Comparison of ENCODE assay signal across 10 cellular contexts in genomic region chr7:30750574-30751256, GRCh38. TPM values are rescaled to one million over a fixed set of nuclear protein-coding genes. Genes with fewer than 3 reads are reported as not detected.
DNase-seq lines count a peak whose midpoint lies in the region; ATAC-seq and TF ChIP-seq lines count a peak whose summit lies in the region.
"Had no signal": no experiment of that assay in that cellular context is flagged by ENCODE, and none has a peak within 500 bp of the region (broad histone marks: within the 10 kb centered on the region; RNA-seq: fewer than 3 reads in every experiment).

No MANE protein-coding gene starts in this region.

- peak overlapping the region; percentile 54 for H3K4me2 ChIP-seq in smooth muscle cell

- H4K20me1 ChIP-seq in smooth muscle cell (ENCODE audit: low read depth), result no peaks in the 10 kb centered on the region

- no peak overlapping the region for H2AFZ ChIP-seq in smooth muscle cell (ENCODE audit: low read depth)

- WGBS in smooth muscle cell (ENCODE audit: low lambda C conversion rate), result 34% methylated on average over 11 of the region's 11 CpGs

- no peak for ATAC-seq in HG03108 (IDR thresholded peaks at IDR 0.05; ENCODE audit: unreplicated experiment)

- no peak overlapping the region for H3K4me3 ChIP-seq in smooth muscle cell

- peak; percentile 88 for DNase-seq in GM04504 (ENCODE audit: low read depth)
- DNase-seq in brain pericyte (ENCODE audit: low read depth, low spot score), result peak; percentile 55
- DNase-seq in iris pigment epithelial cell (ENCODE audit: low read depth), result peak; percentile 82
- peak; percentile 12 for DNase-seq in smooth muscle cell (lab: John Stamatoyannopoulos, UW; ENCODE audit: unreplicated experiment)
- no peak for DNase-seq in DMS79 treated with DMSO at 0.1 percent for 48 hours (lab: John Stamatoyannopoulos, UW)
- DNase-seq in NCI-H1417 (lab: John Stamatoyannopoulos, UW), result no peak
- no peak for DNase-seq in LoVo (ENCODE audit: low spot score)
- DNase-seq: activated naive CD4-positive, alpha-beta T cell treated with Interleukin-2 at 50 U/mL for 16 hours; OCI-M1 had no signal

- H3K4me1 ChIP-seq in smooth muscle cell (ENCODE audit: low read depth), result no peaks in the 10 kb centered on the region

- H3K27me3 ChIP-seq in smooth muscle cell (ENCODE audit: low read depth), result no peaks in the 10 kb centered on the region

- no peaks in the 10 kb centered on the region for H3K36me3 ChIP-seq in smooth muscle cell (ENCODE audit: low read depth)

- TF ChIP-seq CTCF in smooth muscle cell (IDR thresholded peaks at IDR 0.05; ENCODE audit: borderline replicate concordance, insufficient read depth, poor library complexity, severe bottlenecking), result no peak

- H3K9me3 ChIP-seq in smooth muscle cell (replicated peaks; ENCODE audit: low read depth), result no peaks in the 10 kb centered on the region

- H3F3A ChIP-seq in smooth muscle cell (ENCODE audit: low read depth), result peaks cover 8% of the 10 kb centered on the region

- H3K9ac ChIP-seq in smooth muscle cell (ENCODE audit: low read depth), result no peak overlapping the region

- no peaks in the 10 kb centered on the region for H3K79me2 ChIP-seq in smooth muscle cell (ENCODE audit: low read depth)

- H3K27ac ChIP-seq in smooth muscle cell (ENCODE audit: low read depth), result peak overlapping the region; percentile 72

RNA-seq across cellular contexts. Expression of gene INMT, which starts 1.2 kb away (rescaled TPM):
- total RNA-seq in smooth muscle cell, result 1.2 and 4.0 TPM in 2 replicates
- polyA plus RNA-seq in smooth muscle cell, result 2.3 and 2.4 TPM in 2 replicates

RNA-seq across cellular contexts. Expression of gene MINDY4, which starts 20.5 kb away (rescaled TPM):
- total RNA-seq in smooth muscle cell, result 5.3 and 7.3 TPM in 2 replicates
- polyA plus RNA-seq in smooth muscle cell, result 4.9 and 6.0 TPM in 2 replicates

Comparison
In these comparisons a context has a peak if more than half of its experiments do, and no peak if none do; other contexts are left out.
1. DNase-seq: peak in GM04504 (single experiment), brain pericyte (single experiment), iris pigment epithelial cell (single experiment) and smooth muscle cell (single experiment); none in DMS79 treated with DMSO at 0.1 percent for 48 hours (single experiment), NCI-H1417 (0 of 3) and LoVo (single experiment).